In the genomic region with DNA sequence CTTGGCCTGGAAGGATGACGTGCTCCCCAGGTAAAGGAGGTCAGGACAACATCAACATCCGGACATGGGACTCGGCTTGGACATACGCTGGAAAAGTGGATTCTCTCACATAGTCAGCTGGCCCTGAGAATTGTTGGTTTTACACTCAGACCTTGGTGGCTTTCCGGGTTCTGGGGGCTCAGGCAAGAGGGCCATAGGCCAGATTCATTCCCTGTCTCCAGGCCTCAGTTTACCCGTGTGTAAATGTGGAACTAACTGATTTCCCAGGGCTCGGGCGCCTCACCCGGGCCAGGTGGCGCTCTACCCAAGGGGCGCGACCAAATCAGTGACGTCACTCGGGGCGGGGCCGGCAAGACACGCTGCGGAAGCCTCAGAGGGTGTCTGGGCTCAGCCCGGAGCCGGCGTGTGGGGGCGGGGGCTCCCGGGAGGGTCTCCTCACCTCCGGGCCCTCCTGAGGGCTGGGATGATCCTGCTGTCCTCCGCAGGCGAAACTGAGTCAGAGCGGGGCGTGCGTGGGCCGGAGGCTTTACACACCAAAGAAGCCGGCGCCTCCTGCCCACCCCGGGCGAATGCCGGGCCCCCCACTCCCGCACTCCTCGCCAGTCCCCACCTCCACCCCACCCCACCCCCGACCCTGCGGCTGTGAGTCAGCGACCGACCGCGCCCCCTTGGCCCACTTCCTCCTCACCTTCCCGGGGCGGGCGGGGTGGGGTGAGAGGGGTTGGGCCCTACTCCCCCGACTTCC, we compare ENCODE assay signal across 8 cellular contexts. TPM values are rescaled to one million over a fixed set of nuclear protein-coding genes. Genes with fewer than 3 reads are reported as not detected.
DNase-seq lines count a peak whose midpoint lies in the region; ATAC-seq, FAIRE-seq and TF ChIP-seq lines count a peak whose summit lies in the region.

No MANE protein-coding gene starts in this region.

- H2AFZ ChIP-seq in H1 (ENCODE audit: low read length) = no peak overlapping the region

- no peak overlapping the region for H2BK20ac ChIP-seq in H1 (ENCODE audit: low read length)

- H4K20me1 ChIP-seq in H1 (replicated peaks in 1 of 2; ENCODE audit: control insufficient read depth in 1 of 2, insufficient read depth in 2 of 2, low read length in 2 of 2) = peaks cover 0 to 9% of the 10 kb centered on the region in 2 experiments

- DNase-seq in COR-L47 (lab: John Stamatoyannopoulos, UW) (peak; percentile 80), HT-29 (ENCODE audit: low spot score) (peak; percentile 99), NK-92 (lab: John Stamatoyannopoulos, UW; ENCODE audit: unreplicated experiment) (peak; percentile 69), H1 (ENCODE audit: low read depth in 1 of 2, low spot score in 2 of 2) (peak in 1 of 2 experiments; percentile 99), mesenteric fat pad (ENCODE audit: low spot score) (peak; percentile 98)
- DNase-seq in activated CD8-positive, alpha-beta memory T cell treated with anti-CD3 and anti-CD28 coated beads for 4 hours (ENCODE audit: low read depth in 2 of 2) = peak; percentile 98 to 99
- peak; percentile 97 for DNase-seq in stimulated activated CD8-positive, alpha-beta memory T cell treated with anti-CD3 and anti-CD28 coated beads, Interleukin-15, amount 100 ng/mL, for 1 hour (ENCODE audit: low read depth)

- no peaks in the 10 kb centered on the region for H3K9me3 ChIP-seq in H1 (ENCODE audit: insufficient read depth in 2 of 2, low read depth in 1 of 2, low read length in 1 of 2)

- peak overlapping the region; percentile 72 to 97 (median 95) for H3K4me3 ChIP-seq in H1 (ENCODE audit: extremely low read depth in 1 of 4, insufficient read depth in 2 of 4, low read depth in 3 of 4, low read length in 4 of 4)

- H4K5ac ChIP-seq in H1 (ENCODE audit: insufficient read length, low read depth, low read length) = peak overlapping the region; percentile 85

- H3K14ac ChIP-seq in H1 (ENCODE audit: insufficient read length) = no peak overlapping the region

- peaks cover 7% of the 10 kb centered on the region; the same call in 1 of the 2 replicates for H3K79me1 ChIP-seq in H1 (ENCODE audit: low read depth, low read length)

- TF ChIP-seq RAD21 in H1 (IDR thresholded peaks at IDR 0.05 in 1 of 2, conservative IDR thresholded peaks at IDR 0.05 in 1 of 2; ENCODE audit: low read depth in 2 of 2, low read length in 2 of 2) = peak; percentile 35 to 51; a peak in 3 of 4 replicates

- peak; percentile 51 to 54 (median 53) for TF ChIP-seq CTCF in H1 (IDR thresholded peaks at IDR 0.05; ENCODE audit: control extremely low read depth in 1 of 3, insufficient read depth in 1 of 3, low read depth in 1 of 3, low read length in 3 of 3)

- H3K4me1 ChIP-seq in H1 (replicated peaks in 1 of 4; ENCODE audit: control insufficient read depth in 3 of 4, insufficient read depth in 4 of 4, low read length in 3 of 4) = peaks cover 7 to 14% (median 11%) of the 10 kb centered on the region in 4 experiments

- no peak overlapping the region for H4K8ac ChIP-seq in H1 (ENCODE audit: extremely low read depth, insufficient read depth, low read length)

- no peak overlapping the region; the same call in 1 of the 2 replicates for H2BK15ac ChIP-seq in H1 (ENCODE audit: low read length)

- TF ChIP-seq EP300 in H1 (IDR thresholded peaks at IDR 0.05; ENCODE audit: borderline replicate concordance in 1 of 2, low read depth in 2 of 2, low read length in 2 of 2) = no peak

- peaks cover 19 to 34% of the 10 kb centered on the region in 2 experiments for H3K79me2 ChIP-seq in H1 (ENCODE audit: control insufficient read depth in 1 of 2, insufficient read depth in 2 of 2, low read length in 2 of 2)

- peak overlapping the region; percentile 77 for H4K91ac ChIP-seq in H1 (replicated peaks; ENCODE audit: insufficient read length, low read length)

- peak; percentile 60 to 80 for TF ChIP-seq POLR2A in H1 (IDR thresholded peaks at IDR 0.05; ENCODE audit: control extremely low read depth in 1 of 2, low read depth in 2 of 2, low read length in 2 of 2)

- ATAC-seq in GM21360 (IDR thresholded peaks at IDR 0.05; ENCODE audit: unreplicated experiment) = peak; percentile 56

- H3K27ac ChIP-seq in H1 (ENCODE audit: low read depth, low read length) = peak overlapping the region; percentile 44; the same call in 1 of the 2 replicates

- H2BK5ac ChIP-seq in H1 (ENCODE audit: low read depth, low read length) = no peak overlapping the region; the same call in 1 of the 2 replicates

- H2AK5ac ChIP-seq in H1 (ENCODE audit: low read depth, low read length) = no peak overlapping the region

- no peak overlapping the region for H3K4ac ChIP-seq in H1 (replicated peaks; ENCODE audit: insufficient read length, low read depth, low read length)

- H3K56ac ChIP-seq in H1 (replicated peaks; ENCODE audit: insufficient read length, low read depth, low read length) = peak overlapping the region; percentile 33

- no peak overlapping the region for H3K23ac ChIP-seq in H1 (ENCODE audit: insufficient read length)

- H3K9ac ChIP-seq in H1 (replicated peaks in 1 of 4; ENCODE audit: extremely low read depth in 1 of 4, low read depth in 3 of 4, low read length in 3 of 4) = peak overlapping the region in 2 of 4 experiments; percentile 6 to 25; a peak in 1 of 7 replicates

- 22% methylated on average over 17 of the region's 47 CpGs; no CpG with 5 or more reads in 1 of the 2 experiments for WGBS in H1 (ENCODE audit: extremely low coverage in 1 of 2, insufficient coverage in 1 of 2, insufficient read length in 1 of 2, insufficient replicate concordance in 2 of 2, low coverage in 1 of 2, low lambda C conversion rate in 2 of 2, missing lambda C conversion rate in 1 of 2), 2 experiments

- FAIRE-seq in H1 (lab: Jason Lieb, UNC) = no peak

- peak overlapping the region; percentile 97 for H3K18ac ChIP-seq in H1 (ENCODE audit: extremely low read depth, low read length)

- H3K23me2 ChIP-seq in H1 (ENCODE audit: low read depth, low read length) = peaks cover 10% of the 10 kb centered on the region; the same call in 1 of the 2 replicates

- POLR2A ChIA-PET in H1 (lab: Charles Lee; ENCODE audit: partially characterized antibody) = interaction anchor here (0.8 to 2.4 kb wide), 3 partner anchors 7 to 76 kb away, joined by 3 to 20 read pairs (median 3); partner anchors contain the start of gene PPM1N

- no peaks in the 10 kb centered on the region for H3K27me3 ChIP-seq in H1 (replicated peaks in 1 of 4; ENCODE audit: control insufficient read depth in 3 of 4, extremely low read depth in 1 of 4, insufficient read depth in 3 of 4, low read length in 3 of 4)

- CTCF ChIA-PET in H1 (lab: Charles Lee; ENCODE audit: partially characterized antibody) = interaction anchor here (0.7 to 2.8 kb wide), 3 partner anchors 13 to 102 kb away, joined by 3 to 12 read pairs (median 5); no protein-coding TSS in a partner anchor

- peak overlapping the region; percentile 56 to 93 for H3K4me2 ChIP-seq in H1 (ENCODE audit: insufficient read depth in 1 of 2, low read depth in 2 of 2, low read length in 2 of 2)

- H2BK12ac ChIP-seq in H1 (ENCODE audit: low read depth, low read length) = 0 out of 2 replicates have a peak overlapping the region, but pooled peaks have one; percentile 13

- no peaks in the 10 kb centered on the region for H3K36me3 ChIP-seq in H1 (ENCODE audit: control insufficient read depth in 2 of 4, insufficient read depth in 4 of 4, low read length in 3 of 4)

- H2BK120ac ChIP-seq in H1 (replicated peaks; ENCODE audit: low read depth, low read length) = no peak overlapping the region

RNA-seq across cellular contexts. Expression of gene VASP, which starts 0.9 kb away (rescaled TPM):
- 443 and 506 TPM in 2 replicates for total RNA-seq in HT-29 (2014; rRNA removed; shearing (Covaris generic))
- 135 and 138 TPM in 2 replicates for total RNA-seq in H1 (2021; fragmentation: NEBNext Ultra II Directional; extraction: Animal tissue kit (Norgen Biotek cat#: 25700))
- polyA plus RNA-seq in H1 (2011; rRNA removed) = 89.7 and 163 TPM in 2 replicates
- polyA plus RNA-seq in H1 (2011; cell fraction: cytosol; rRNA removed) = 92.0 TPM
- polyA plus RNA-seq in H1 (2011; cell fraction: nucleus; rRNA removed) = 116 TPM
- 79.3 to 101 TPM (median 84.8 TPM) in 4 replicates for polyA plus RNA-seq in H1 (2012, experiment 1 of 2)
- 110 TPM for polyA plus RNA-seq in H1 (2012, experiment 2 of 2)
- 108 TPM for polyA plus RNA-seq in H1 (2013, experiment 1 of 2)
- 104 TPM for polyA plus RNA-seq in H1 (2013, experiment 2 of 2)
- polyA minus RNA-seq in H1 (2011; rRNA and poly(A)+ RNA removed) = 46.1 and 52.4 TPM in 2 replicates
- polyA minus RNA-seq in H1 (2011; cell fraction: cytosol; rRNA and poly(A)+ RNA removed) = 83.1 TPM
- 102 TPM for polyA minus RNA-seq in H1 (2011; cell fraction: nucleus; rRNA and poly(A)+ RNA removed)
- total RNA-seq in mesenteric fat pad = 104 TPM

RNA-seq across cellular contexts. Expression of gene PPM1N, which starts 8.2 kb away (rescaled TPM):
- 9.8 and 15.3 TPM in 2 replicates for total RNA-seq in HT-29 (2014; rRNA removed; shearing (Covaris generic))
- total RNA-seq in H1 (2021; fragmentation: NEBNext Ultra II Directional; extraction: Animal tissue kit (Norgen Biotek cat#: 25700)) = 11.0 and 12.2 TPM in 2 replicates
- polyA plus RNA-seq in H1 (2011; rRNA removed) = 14.4 and 17.5 TPM in 2 replicates
- polyA plus RNA-seq in H1 (2011; cell fraction: cytosol; rRNA removed) = 20.7 TPM
- 17.1 TPM for polyA plus RNA-seq in H1 (2011; cell fraction: nucleus; rRNA removed)
- polyA plus RNA-seq in H1 (2012, experiment 1 of 2) = 12.0 to 16.7 TPM (median 14.4 TPM) in 4 replicates
- polyA plus RNA-seq in H1 (2012, experiment 2 of 2) = 13.0 TPM
- polyA plus RNA-seq in H1 (2013, experiment 1 of 2) = 35.8 TPM
- polyA plus RNA-seq in H1 (2013, experiment 2 of 2) = 34.9 TPM
- polyA minus RNA-seq in H1 (2011; rRNA and poly(A)+ RNA removed) = 2.3 and 4.2 TPM in 2 replicates
- 4.3 TPM for polyA minus RNA-seq in H1 (2011; cell fraction: cytosol; rRNA and poly(A)+ RNA removed)
- polyA minus RNA-seq in H1 (2011; cell fraction: nucleus; rRNA and poly(A)+ RNA removed) = 5.6 TPM
- 1.1 TPM for total RNA-seq in mesenteric fat pad

RNA-seq across cellular contexts. Expression of gene RTN2, which starts 9.6 kb away (rescaled TPM):
- 11.4 and 15.4 TPM in 2 replicates for total RNA-seq in HT-29 (2014; rRNA removed; shearing (Covaris generic))
- 21.1 and 21.6 TPM in 2 replicates for total RNA-seq in H1 (2021; fragmentation: NEBNext Ultra II Directional; extraction: Animal tissue kit (Norgen Biotek cat#: 25700))
- polyA plus RNA-seq in H1 (2011; rRNA removed) = 21.0 and 33.5 TPM in 2 replicates
- polyA plus RNA-seq in H1 (2011; cell fraction: cytosol; rRNA removed) = 19.9 TPM
- 19.7 TPM for polyA plus RNA-seq in H1 (2011; cell fraction: nucleus; rRNA removed)
- 19.1 to 26.5 TPM (median 23.9 TPM) in 4 replicates for polyA plus RNA-seq in H1 (2012, experiment 1 of 2)
- 24.8 TPM for polyA plus RNA-seq in H1 (2012, experiment 2 of 2)
- 32.6 TPM for polyA plus RNA-seq in H1 (2013, experiment 1 of 2)
- polyA plus RNA-seq in H1 (2013, experiment 2 of 2) = 36.9 TPM
- 9.5 and 14.4 TPM in 2 replicates for polyA minus RNA-seq in H1 (2011; rRNA and poly(A)+ RNA removed)
- 8.3 TPM for polyA minus RNA-seq in H1 (2011; cell fraction: cytosol; rRNA and poly(A)+ RNA removed)
- 9.9 TPM for polyA minus RNA-seq in H1 (2011; cell fraction: nucleus; rRNA and poly(A)+ RNA removed)
- total RNA-seq in mesenteric fat pad = 8.3 TPM

RNA-seq across cellular contexts. Expression of gene FOSB, which starts 38.6 kb away (rescaled TPM):
- total RNA-seq in HT-29 (2014; rRNA removed; shearing (Covaris generic)) = 218 and 253 TPM in 2 replicates
- 1.3 and 2.7 TPM in 2 replicates for total RNA-seq in H1 (2021; fragmentation: NEBNext Ultra II Directional; extraction: Animal tissue kit (Norgen Biotek cat#: 25700))
- 0.44 and 1.2 TPM in 2 replicates for polyA plus RNA-seq in H1 (2011; rRNA removed)
- polyA plus RNA-seq in H1 (2011; cell fraction: cytosol; rRNA removed) = 0.32 TPM
- polyA plus RNA-seq in H1 (2011; cell fraction: nucleus; rRNA removed) = 5.2 TPM
- polyA plus RNA-seq in H1 (2012, experiment 1 of 2) = 1.1 to 4.3 TPM (median 2.6 TPM) in 4 replicates
- 2.4 TPM for polyA plus RNA-seq in H1 (2012, experiment 2 of 2)
- 0.85 TPM for polyA plus RNA-seq in H1 (2013, experiment 1 of 2)
- polyA plus RNA-seq in H1 (2013, experiment 2 of 2) = 0.79 TPM
- polyA minus RNA-seq in H1 (2011; rRNA and poly(A)+ RNA removed) = 2.8 and 6.9 TPM in 2 replicates
- 1.5 TPM for polyA minus RNA-seq in H1 (2011; cell fraction: cytosol; rRNA and poly(A)+ RNA removed)
- polyA minus RNA-seq in H1 (2011; cell fraction: nucleus; rRNA and poly(A)+ RNA removed) = 39.4 TPM
- 907 TPM for total RNA-seq in mesenteric fat pad
